ENCODE assay signal across 8 cellular contexts in genomic region chr1:25744140-25744581, GRCh38. TPM values are rescaled to one million over a fixed set of nuclear protein-coding genes. Genes with fewer than 3 reads are reported as not detected.
DNase-seq lines count a peak whose midpoint lies in the region; ATAC-seq and TF ChIP-seq lines count a peak whose summit lies in the region.

No MANE protein-coding gene starts in this region.

- TF ChIP-seq CTCF in BE2C (IDR thresholded peaks at IDR 0.05; ENCODE audit: low read depth, low read length), result peak; percentile 54
- peak; percentile 21; the same call in 1 of the 2 replicates for TF ChIP-seq CTCF in LNCAP (IDR thresholded peaks at IDR 0.05)
- peak; percentile 77 for TF ChIP-seq CTCF in brain microvascular endothelial cell (IDR thresholded peaks at IDR 0.05; ENCODE audit: low read depth, low read length, missing control alignments)

- DNase-seq in BE2C, result peak; percentile 68
- DNase-seq in brain microvascular endothelial cell, result peak; percentile 27
- peak; percentile 56 for DNase-seq in iris pigment epithelial cell (ENCODE audit: low read depth)
- DNase-seq in stromal cell of bone marrow (ENCODE audit: low read depth), result peak; percentile 85
- DNase-seq in stimulated activated CD4-positive, alpha-beta T cell treated with anti-CD3 and anti-CD28 coated beads, Interleukin-4, amount 100 ng/mL, for 1 hour, result no peak

- in situ Hi-C loops in brain microvascular endothelial cell (cut with HindIII; ENCODE audit: low pct_ligation_motif_present, low sequenced_read_pairs), result no loop called here

- peaks cover 9% of the 10 kb centered on the region; the same call in 1 of the 2 replicates for H3K4me1 ChIP-seq in BE2C

- H3K36me3 ChIP-seq in BE2C (no peaks in the 10 kb centered on the region), brain microvascular endothelial cell (replicated peaks) (no peaks in the 10 kb centered on the region)

- no peaks in the 10 kb centered on the region for H3K9me3 ChIP-seq in BE2C

- H3K4me3 ChIP-seq in BE2C (ENCODE audit: low read depth, low read length) (no peak overlapping the region), brain microvascular endothelial cell (ENCODE audit: low read depth, low read length) (no peak overlapping the region)

- no peak for ATAC-seq in HG03432 (IDR thresholded peaks at IDR 0.05; ENCODE audit: unreplicated experiment)
- ATAC-seq in HG02798 (IDR thresholded peaks at IDR 0.05; ENCODE audit: poor library complexity, unreplicated experiment), result no peak

- no peaks in the 10 kb centered on the region for H3K27me3 ChIP-seq in BE2C
- peaks cover 6% of the 10 kb centered on the region for H3K27me3 ChIP-seq in brain microvascular endothelial cell (replicated peaks)

- H3K27ac ChIP-seq in brain microvascular endothelial cell, result no peak overlapping the region

RNA-seq across cellular contexts. Expression of gene SELENON, which starts 55.8 kb away (rescaled TPM):
- 19.0 TPM for polyA plus RNA-seq in BE2C (2012; ENCODE audit: insufficient read depth, insufficient read length, low read depth)

Comparison
In these comparisons a context has a peak if more than half of its experiments do, and no peak if none do; other contexts are left out.
1. CTCF ChIP-seq: peak in every context shown above with its lines; median percentile 77 in brain microvascular endothelial cell; 54 in BE2C; 21 in LNCAP.